Comparison of ENCODE assay signal across 9 cellular contexts in genomic region chr2:178819992-178820391, GRCh38. TPM values are rescaled to one million over a fixed set of nuclear protein-coding genes. Genes with fewer than 3 reads are reported as not detected.
DNase-seq lines count a peak whose midpoint lies in the region; ATAC-seq and TF ChIP-seq lines count a peak whose summit lies in the region.
"Had no signal": no experiment of that assay in that cellular context is flagged by ENCODE, and none has a peak within 500 bp of the region (broad histone marks: within the 10 kb centered on the region; RNA-seq: fewer than 3 reads in every experiment).

No MANE protein-coding gene starts in this region.

- peak; percentile 91 for ATAC-seq in HG02885 (IDR thresholded peaks at IDR 0.05; ENCODE audit: poor library complexity, unreplicated experiment)
- ATAC-seq in activated CD8-positive, alpha-beta T cell treated with anti-CD3 and anti-CD28 coated beads for 36 hours = peak; percentile 74

- peak; percentile 13 for DNase-seq in activated CD4-positive, alpha-beta T cell treated with anti-CD3 and anti-CD28 coated beads, Interleukin-2, amount 10 ng/mL, durations not matched to agents 7 days and 5 days
- no peak for DNase-seq in activated CD4-positive, alpha-beta T cell treated with anti-CD3 and anti-CD28 coated beads, Interleukin-2, amount 50 U/mL, for 48 hours
- peak; percentile 26 for DNase-seq in activated CD8-positive, alpha-beta T cell treated with anti-CD3 and anti-CD28 coated beads for 36 hours
- no peak for DNase-seq in spleen
- DNase-seq in dedifferentiated amniotic fluid mesenchymal stem cell (ENCODE audit: extremely low spot score) = no peak
- no peak for DNase-seq in activated CD4-positive, alpha-beta memory T cell treated with anti-CD3 and anti-CD28 coated beads, Interleukin-2, amount 10 ng/mL, durations not matched to agents 7 days and 5 days
- no peak for DNase-seq in midbrain (lab: John Stamatoyannopoulos, UW)
- DNase-seq: hippocampal formation had no signal

- H3K27ac ChIP-seq in spleen = peak overlapping the region in 5 of 8 donors; percentile 45 to 65 (median 59)

- H3K36me3 Mint-ChIP-seq in activated CD4-positive, alpha-beta T cell treated with anti-CD3 and anti-CD28 coated beads, Interleukin-2, amount 10 ng/mL, durations not matched to agents 7 days and 5 days (ENCODE audit: low read depth) = peaks cover 2% of the 10 kb centered on the region
- H3K36me3 Mint-ChIP-seq in activated CD8-positive, alpha-beta T cell treated with anti-CD3 and anti-CD28 coated beads for 36 hours (ENCODE audit: low read depth) = no peaks in the 10 kb centered on the region
- H3K36me3 Mint-ChIP-seq in activated CD4-positive, alpha-beta memory T cell treated with anti-CD3 and anti-CD28 coated beads, Interleukin-2, amount 10 ng/mL, durations not matched to agents 7 days and 5 days (ENCODE audit: low read depth) = no peaks in the 10 kb centered on the region

- H3K4me3 ChIP-seq in spleen = peak overlapping the region in 4 of 8 donors; percentile 10 to 53 (median 26)

- no peak for TF ChIP-seq CTCF in activated CD8-positive, alpha-beta T cell treated with anti-CD3 and anti-CD28 coated beads for 36 hours (IDR thresholded peaks at IDR 0.05)
- no peak for TF ChIP-seq CTCF in spleen (IDR thresholded peaks at IDR 0.05 in 8 of 11, conservative IDR thresholded peaks at IDR 0.05 in 3 of 11)

- no peaks in the 10 kb centered on the region for H3K27me3 ChIP-seq in spleen (replicated peaks in 1 of 7)

- no peak for TF ChIP-seq POLR2A in spleen (IDR thresholded peaks at IDR 0.05)

- peak overlapping the region; percentile 86 for H3K27ac Mint-ChIP-seq in activated CD4-positive, alpha-beta T cell treated with anti-CD3 and anti-CD28 coated beads, Interleukin-2, amount 10 ng/mL, durations not matched to agents 7 days and 5 days
- H3K27ac Mint-ChIP-seq in activated CD8-positive, alpha-beta T cell treated with anti-CD3 and anti-CD28 coated beads for 36 hours = peak overlapping the region; percentile 80
- H3K27ac Mint-ChIP-seq in activated CD4-positive, alpha-beta memory T cell treated with anti-CD3 and anti-CD28 coated beads, Interleukin-2, amount 10 ng/mL, durations not matched to agents 7 days and 5 days = no peak overlapping the region

- WGBS in spleen, 5 donors = 10 to 14% (median 11%) methylated on average over 4 of the region's 4 CpGs

- H3K9me3 ChIP-seq in spleen = no peaks in the 10 kb centered on the region

- H3K36me3 ChIP-seq in spleen = no peaks in the 10 kb centered on the region

- H3K27me3 Mint-ChIP-seq in activated CD4-positive, alpha-beta T cell treated with anti-CD3 and anti-CD28 coated beads, Interleukin-2, amount 10 ng/mL, durations not matched to agents 7 days and 5 days = no peaks in the 10 kb centered on the region
- H3K27me3 Mint-ChIP-seq in activated CD8-positive, alpha-beta T cell treated with anti-CD3 and anti-CD28 coated beads for 36 hours = no peaks in the 10 kb centered on the region
- H3K27me3 Mint-ChIP-seq in activated CD4-positive, alpha-beta memory T cell treated with anti-CD3 and anti-CD28 coated beads, Interleukin-2, amount 10 ng/mL, durations not matched to agents 7 days and 5 days = peaks cover 9% of the 10 kb centered on the region

- H3K4me1 ChIP-seq in spleen = peaks cover 0 to 10% (median 2%) of the 10 kb centered on the region in 6 donors

- intact Hi-C loops in activated CD8-positive, alpha-beta T cell treated with anti-CD3 and anti-CD28 coated beads for 36 hours (cut with micrococcal nuclease) = no loop called here
- intact Hi-C loops in spleen (cut with DNase I; ENCODE audit: low total_unique reads) = no loop called here

- H3K4me1 Mint-ChIP-seq in activated CD4-positive, alpha-beta T cell treated with anti-CD3 and anti-CD28 coated beads, Interleukin-2, amount 10 ng/mL, durations not matched to agents 7 days and 5 days = peaks cover 21% of the 10 kb centered on the region
- peaks cover 10% of the 10 kb centered on the region for H3K4me1 Mint-ChIP-seq in activated CD8-positive, alpha-beta T cell treated with anti-CD3 and anti-CD28 coated beads for 36 hours (ENCODE audit: low read depth)
- peaks cover 4% of the 10 kb centered on the region for H3K4me1 Mint-ChIP-seq in activated CD4-positive, alpha-beta memory T cell treated with anti-CD3 and anti-CD28 coated beads, Interleukin-2, amount 10 ng/mL, durations not matched to agents 7 days and 5 days

- no peaks in the 10 kb centered on the region for H3K9me3 Mint-ChIP-seq in activated CD4-positive, alpha-beta T cell treated with anti-CD3 and anti-CD28 coated beads, Interleukin-2, amount 10 ng/mL, durations not matched to agents 7 days and 5 days
- H3K9me3 Mint-ChIP-seq in activated CD8-positive, alpha-beta T cell treated with anti-CD3 and anti-CD28 coated beads for 36 hours = peaks cover 2% of the 10 kb centered on the region
- no peaks in the 10 kb centered on the region for H3K9me3 Mint-ChIP-seq in activated CD4-positive, alpha-beta memory T cell treated with anti-CD3 and anti-CD28 coated beads, Interleukin-2, amount 10 ng/mL, durations not matched to agents 7 days and 5 days

- CTCF ChIA-PET in activated CD4-positive, alpha-beta T cell treated with anti-CD3 and anti-CD28 coated beads, Interleukin-2, amount 10 ng/mL, durations not matched to agents 7 days and 5 days (lab: Charles Lee) = interaction anchor here (1.4 kb wide), 1 partner anchor 70 kb away, joined by 3 read pairs; no protein-coding TSS in a partner anchor
- CTCF ChIA-PET in activated CD8-positive, alpha-beta T cell treated with anti-CD3 and anti-CD28 coated beads for 36 hours (lab: Charles Lee) = interaction anchor here (1.0 to 1.3 kb wide), 4 partner anchors 13 to 310 kb away, joined by 4 to 6 read pairs (median 4); partner anchors contain the start of gene TTN
- CTCF ChIA-PET in activated CD4-positive, alpha-beta memory T cell treated with anti-CD3 and anti-CD28 coated beads, Interleukin-2, amount 10 ng/mL, durations not matched to agents 7 days and 5 days (lab: Charles Lee) = interaction anchor here (0.7 to 1.3 kb wide), 4 partner anchors 13 to 310 kb away, joined by 3 read pairs; partner anchors contain the start of gene TTN

- peak overlapping the region; percentile 17 for H3K4me3 Mint-ChIP-seq in activated CD4-positive, alpha-beta T cell treated with anti-CD3 and anti-CD28 coated beads, Interleukin-2, amount 10 ng/mL, durations not matched to agents 7 days and 5 days
- H3K4me3 Mint-ChIP-seq in activated CD8-positive, alpha-beta T cell treated with anti-CD3 and anti-CD28 coated beads for 36 hours = peak overlapping the region; percentile 48
- H3K4me3 Mint-ChIP-seq in activated CD4-positive, alpha-beta memory T cell treated with anti-CD3 and anti-CD28 coated beads, Interleukin-2, amount 10 ng/mL, durations not matched to agents 7 days and 5 days = no peak overlapping the region

- POLR2A ChIA-PET in activated CD4-positive, alpha-beta T cell treated with anti-CD3 and anti-CD28 coated beads, Interleukin-2, amount 10 ng/mL, durations not matched to agents 7 days and 5 days (lab: Charles Lee) = no interaction called here
- POLR2A ChIA-PET in activated CD8-positive, alpha-beta T cell treated with anti-CD3 and anti-CD28 coated beads for 36 hours (lab: Charles Lee) = no interaction called here
- POLR2A ChIA-PET in activated CD4-positive, alpha-beta memory T cell treated with anti-CD3 and anti-CD28 coated beads, Interleukin-2, amount 10 ng/mL, durations not matched to agents 7 days and 5 days (lab: Charles Lee) = no interaction called here

RNA-seq across cellular contexts. Expression of gene TTN, which starts 12.8 kb away (rescaled TPM):
- 10 to 100 TPM; 11.6 to 12.3 TPM for total RNA-seq in activated CD4-positive, alpha-beta T cell treated with anti-CD3 and anti-CD28 coated beads, Interleukin-2, amount 10 ng/mL, durations not matched to agents 7 days and 5 days
- total RNA-seq in activated CD8-positive, alpha-beta T cell treated with anti-CD3 and anti-CD28 coated beads for 36 hours = 1 to 10 TPM; 2.8 to 4.3 TPM
- total RNA-seq in spleen = 10 to 100 TPM; 15.0 to 28.5 (median 21.8) TPM
- under 1 TPM; 0.23 to 0.67 (median 0.57) TPM for polyA plus RNA-seq in spleen
- total RNA-seq in activated CD4-positive, alpha-beta memory T cell treated with anti-CD3 and anti-CD28 coated beads, Interleukin-2, amount 10 ng/mL, durations not matched to agents 7 days and 5 days = 1 to 10 TPM; 2.1 to 2.3 TPM

Comparison
In these comparisons a context has a peak if more than half of its experiments do, and no peak if none do; other contexts are left out.
1. DNase-seq: peak in activated CD4-positive, alpha-beta T cell treated with anti-CD3 and anti-CD28 coated beads, Interleukin-2, amount 10 ng/mL, durations not matched to agents 7 days and 5 days (single experiment) and activated CD8-positive, alpha-beta T cell treated with anti-CD3 and anti-CD28 coated beads for 36 hours (single experiment); none in activated CD4-positive, alpha-beta T cell treated with anti-CD3 and anti-CD28 coated beads, Interleukin-2, amount 50 U/mL, for 48 hours (0 of 2), spleen (single experiment), dedifferentiated amniotic fluid mesenchymal stem cell (single experiment), activated CD4-positive, alpha-beta memory T cell treated with anti-CD3 and anti-CD28 coated beads, Interleukin-2, amount 10 ng/mL, durations not matched to agents 7 days and 5 days (single experiment) and midbrain (single experiment).